ENCODE assay signal across 10 cellular contexts in genomic region chr6:148611213-148611612, GRCh38.
DNase-seq lines count a peak whose midpoint lies in the region.
"Had no signal": no experiment of that assay in that cellular context is flagged by ENCODE, and none has a peak within 500 bp of the region (broad histone marks: within the 10 kb centered on the region; RNA-seq: fewer than 3 reads in every experiment).

No MANE protein-coding gene starts in this region.

- DNase-seq in NCI-H524 (lab: John Stamatoyannopoulos, UW) (peak; percentile 11 to 49), NCI-H524 treated with DMSO at 0.1 percent for 48 hours (lab: John Stamatoyannopoulos, UW) (no peak), epithelial cell of prostate (ENCODE audit: low read depth, low spot score) (peak; percentile 33), middle frontal gyrus (ENCODE audit: extremely low spot score, low spot score) (peak; percentile 14), ureter (ENCODE audit: low spot score) (peak; percentile 63), T-helper 9 cell (no peak), NCI-H1436 treated with DMSO at 0.1 percent for 48 hours (lab: John Stamatoyannopoulos, UW) (no peak)
- no peak for DNase-seq in activated T-cell treated with anti-CD3 and anti-CD28 coated beads, Interleukin-2, amount 50 U/mL, for 48 hours
- DNase-seq: NCI-H187 treated with DMSO at 0.1 percent for 48 hours had no signal

- no peak overlapping the region for H3K27ac ChIP-seq in epithelial cell of prostate
- H3K27ac ChIP-seq: A549 had no signal

Comparison
In these comparisons a context has a peak if more than half of its experiments do, and no peak if none do; other contexts are left out.
1. DNase-seq: peak in NCI-H524 (2 of 2), epithelial cell of prostate (single experiment), middle frontal gyrus (single experiment) and ureter (single experiment); none in NCI-H524 treated with DMSO at 0.1 percent for 48 hours (single experiment), activated T-cell treated with anti-CD3 and anti-CD28 coated beads, Interleukin-2, amount 50 U/mL, for 48 hours (0 of 2), T-helper 9 cell (single experiment) and NCI-H1436 treated with DMSO at 0.1 percent for 48 hours (single experiment).